Comparison of ENCODE assay signal across 20 cellular contexts in the genomic region with DNA sequence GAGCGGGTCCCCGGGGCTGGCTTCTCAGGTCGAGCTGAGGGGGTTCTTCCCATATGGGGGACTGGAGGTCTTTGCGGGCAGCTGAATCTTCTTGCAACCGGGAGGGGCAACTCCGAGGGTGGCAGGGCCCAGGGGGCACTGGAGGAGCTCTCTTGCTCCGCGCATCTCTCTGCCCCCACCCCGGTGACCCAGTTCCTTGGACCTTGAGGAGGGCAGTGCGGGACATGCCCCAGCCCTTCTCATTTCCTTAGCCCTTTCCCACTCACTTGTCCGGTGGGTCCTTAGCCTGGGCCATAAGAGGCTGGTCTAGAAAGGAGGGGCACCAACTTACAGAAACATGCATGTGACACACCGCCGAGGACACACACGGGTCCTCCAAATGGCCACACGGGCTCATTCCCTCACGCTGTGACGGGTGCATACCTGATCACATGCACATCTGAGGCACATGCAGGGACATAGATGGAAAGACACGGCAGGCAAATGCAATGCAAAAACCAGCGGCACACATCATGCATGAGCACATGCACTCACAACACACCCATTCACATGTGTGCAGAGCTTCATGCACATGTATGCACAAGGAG. TPM values are rescaled to one million over a fixed set of nuclear protein-coding genes. Genes with fewer than 3 reads are reported as not detected.
DNase-seq lines count a peak whose midpoint lies in the region; ATAC-seq and TF ChIP-seq lines count a peak whose summit lies in the region.
"Had no signal": no experiment of that assay in that cellular context is flagged by ENCODE, and none has a peak within 500 bp of the region (broad histone marks: within the 10 kb centered on the region; RNA-seq: fewer than 3 reads in every experiment).

No MANE protein-coding gene starts in this region.

- H3K9me2 ChIP-seq in OCI-LY1 (ENCODE audit: low read depth, low read length), result no peaks in the 10 kb centered on the region

- H3K27ac ChIP-seq in left ventricle myocardium inferior (replicated peaks), result no peak overlapping the region
- H3K27ac ChIP-seq in OCI-LY1 (ENCODE audit: low read depth, low read length, poor library complexity, severe bottlenecking), result no peak overlapping the region
- H3K27ac ChIP-seq in body of pancreas, result no peak overlapping the region
- H3K27ac ChIP-seq: ascending aorta had no signal

- H3K27ac Mint-ChIP-seq in chondrocyte (ENCODE audit: unreplicated experiment) (no peak overlapping the region), type B pancreatic cell (no peak overlapping the region)
- H3K27ac Mint-ChIP-seq in activated T-helper 17 cell treated with anti-CD3 and anti-CD28 coated beads, Interleukin-2, amount 50 U/mL, for 72 hours, result no peak overlapping the region
- H3K27ac Mint-ChIP-seq: activated naive CD4-positive, alpha-beta T cell treated with anti-CD3 and anti-CD28 coated beads, Interleukin-2, amount 50 U/mL, for 72 hours; activated T-cell treated with anti-CD3 and anti-CD28 coated beads, Interleukin-2, amount 50 U/mL, for 72 hours; endodermal cell; memory B cell had no signal

- intact Hi-C loops in left ventricle myocardium inferior (cut with micrococcal nuclease), result no loop called here
- intact Hi-C loops in left ventricle myocardium superior (cut with micrococcal nuclease), result no loop called here
- intact Hi-C loops in body of pancreas (cut with DNase I), result no loop called here

- ATAC-seq in left ventricle myocardium superior (no peak), body of pancreas (no peak)
- ATAC-seq in activated T-helper 17 cell treated with anti-CD3 and anti-CD28 coated beads, Interleukin-2, amount 50 U/mL, for 72 hours (replicated peaks), result no peak

- H3K9me3 ChIP-seq in left ventricle myocardium inferior (replicated peaks), result no peaks in the 10 kb centered on the region
- no peaks in the 10 kb centered on the region for H3K9me3 ChIP-seq in OCI-LY1 (ENCODE audit: low read length)
- H3K9me3 ChIP-seq in body of pancreas, result no peaks in the 10 kb centered on the region
- H3K9me3 ChIP-seq: ascending aorta had no signal

- TF ChIP-seq CTCF in left ventricle myocardium inferior (IDR thresholded peaks at IDR 0.05; ENCODE audit: borderline replicate concordance) (peak; percentile 7), OCI-LY1 (IDR thresholded peaks at IDR 0.05; ENCODE audit: low read length) (0 out of 2 replicates have a peak, but pooled peaks have one; percentile 2), chondrocyte (IDR thresholded peaks at IDR 0.05) (peak; percentile 56), type B pancreatic cell (conservative IDR thresholded peaks at IDR 0.05) (peak; percentile 2), foreskin fibroblast (IDR thresholded peaks at IDR 0.05; ENCODE audit: low read depth, low read length) (no peak), body of pancreas (IDR thresholded peaks at IDR 0.05) (no peak)

- no peaks in the 10 kb centered on the region for H3K9me3 Mint-ChIP-seq in chondrocyte (ENCODE audit: low read depth)
- H3K9me3 Mint-ChIP-seq in type B pancreatic cell, result no peaks in the 10 kb centered on the region
- H3K9me3 Mint-ChIP-seq in activated T-helper 17 cell treated with anti-CD3 and anti-CD28 coated beads, Interleukin-2, amount 50 U/mL, for 72 hours, result no peaks in the 10 kb centered on the region
- H3K9me3 Mint-ChIP-seq: activated naive CD4-positive, alpha-beta T cell treated with anti-CD3 and anti-CD28 coated beads, Interleukin-2, amount 50 U/mL, for 72 hours; activated T-cell treated with anti-CD3 and anti-CD28 coated beads, Interleukin-2, amount 50 U/mL, for 72 hours; endodermal cell; memory B cell; T-cell had no signal

- H3K27me3 ChIP-seq in left ventricle myocardium inferior (ENCODE audit: low read depth), result peaks cover 85% of the 10 kb centered on the region
- H3K27me3 ChIP-seq in OCI-LY1 (ENCODE audit: insufficient read depth, low read length), result peaks cover 8% of the 10 kb centered on the region
- peaks cover 0 to 14% of the 10 kb centered on the region in 2 donors for H3K27me3 ChIP-seq in body of pancreas
- H3K27me3 ChIP-seq: ascending aorta had no signal

- H3K27me3 Mint-ChIP-seq in chondrocyte (ENCODE audit: low read depth) (peaks cover 42% of the 10 kb centered on the region), type B pancreatic cell (peaks cover 70% of the 10 kb centered on the region)
- H3K27me3 Mint-ChIP-seq in activated T-helper 17 cell treated with anti-CD3 and anti-CD28 coated beads, Interleukin-2, amount 50 U/mL, for 72 hours, result peaks cover 68% of the 10 kb centered on the region

- TF ChIP-seq POLR2A in body of pancreas (IDR thresholded peaks at IDR 0.05), result no peak

- H3K36me3 Mint-ChIP-seq in chondrocyte (ENCODE audit: low read depth) (no peaks in the 10 kb centered on the region), type B pancreatic cell (no peaks in the 10 kb centered on the region)
- no peaks in the 10 kb centered on the region for H3K36me3 Mint-ChIP-seq in activated T-helper 17 cell treated with anti-CD3 and anti-CD28 coated beads, Interleukin-2, amount 50 U/mL, for 72 hours (ENCODE audit: low read depth)
- H3K36me3 Mint-ChIP-seq: T-cell had no signal

- no peaks in the 10 kb centered on the region for H4K20me1 ChIP-seq in OCI-LY1 (ENCODE audit: insufficient read depth, low read length)

- no peak overlapping the region for H3K4me2 ChIP-seq in OCI-LY1 (ENCODE audit: low read length)

- H3K4me1 Mint-ChIP-seq in chondrocyte (ENCODE audit: low read depth) (no peaks in the 10 kb centered on the region), type B pancreatic cell (ENCODE audit: unreplicated experiment) (peaks cover 14% of the 10 kb centered on the region)
- no peaks in the 10 kb centered on the region for H3K4me1 Mint-ChIP-seq in activated T-helper 17 cell treated with anti-CD3 and anti-CD28 coated beads, Interleukin-2, amount 50 U/mL, for 72 hours

- no peak overlapping the region for H2AFZ ChIP-seq in OCI-LY1 (ENCODE audit: low read length)

- DNase-seq in left ventricle myocardium inferior (no peak), left ventricle myocardium superior (no peak), chondrocyte (ENCODE audit: low spot score) (peak; percentile 49), type B pancreatic cell (ENCODE audit: extremely low spot score, unreplicated experiment) (no peak), foreskin fibroblast (no peak), body of pancreas (no peak)
- DNase-seq: NCI-H1417 treated with DMSO at 0.1 percent for 48 hours, SIG-M5 had no signal

- 30 to 40% methylated on average over 18 to 19 of the region's 19 CpGs for WGBS in body of pancreas, 2 donors

- H3K79me2 ChIP-seq in OCI-LY1 (ENCODE audit: insufficient read depth, low read length), result no peaks in the 10 kb centered on the region

- no peaks in the 10 kb centered on the region for H3F3A ChIP-seq in OCI-LY1 (ENCODE audit: insufficient read depth, low read length)

- H3K36me3 ChIP-seq in left ventricle myocardium inferior, result no peaks in the 10 kb centered on the region
- H3K36me3 ChIP-seq in OCI-LY1 (ENCODE audit: insufficient read depth, low read length), result no peaks in the 10 kb centered on the region
- no peaks in the 10 kb centered on the region for H3K36me3 ChIP-seq in body of pancreas (replicated peaks in 1 of 2; ENCODE audit: insufficient read depth in 1 of 2, low read depth in 2 of 2)
- H3K36me3 ChIP-seq: ascending aorta had no signal

- H3K4me1 ChIP-seq in left ventricle myocardium inferior (peaks cover 18% of the 10 kb centered on the region), OCI-LY1 (ENCODE audit: insufficient read depth, low read length, severe bottlenecking) (no peaks in the 10 kb centered on the region), body of pancreas (peaks cover 14% of the 10 kb centered on the region)

- H3K4me3 Mint-ChIP-seq in chondrocyte (ENCODE audit: unreplicated experiment), result no peak overlapping the region
- H3K4me3 Mint-ChIP-seq in type B pancreatic cell, result no peak overlapping the region
- no peak overlapping the region for H3K4me3 Mint-ChIP-seq in activated T-helper 17 cell treated with anti-CD3 and anti-CD28 coated beads, Interleukin-2, amount 50 U/mL, for 72 hours
- H3K4me3 Mint-ChIP-seq: endodermal cell, memory B cell, T-cell had no signal

- H3K9ac ChIP-seq in OCI-LY1 (ENCODE audit: low read length), result no peak overlapping the region

- H3K4me3 ChIP-seq in left ventricle myocardium inferior, result no peak overlapping the region
- no peak overlapping the region for H3K4me3 ChIP-seq in OCI-LY1 (ENCODE audit: low read depth, low read length, poor library complexity, severe bottlenecking)
- no peak overlapping the region for H3K4me3 ChIP-seq in foreskin fibroblast (ENCODE audit: low read depth in 1 of 2, low read length in 2 of 2)
- no peak overlapping the region for H3K4me3 ChIP-seq in body of pancreas

RNA-seq across cellular contexts. Expression of a gene that starts 0.6 kb away (rescaled TPM):
- total RNA-seq in left ventricle myocardium inferior (not detected), left ventricle myocardium superior (not detected), chondrocyte (0.54 TPM in 1 of 3 replicates, not detected in the others), type B pancreatic cell (ENCODE audit: low replicate concordance) (1.0 and 2.0 TPM in 2 replicates), body of pancreas (not detected)
- total RNA-seq in activated T-helper 17 cell treated with anti-CD3 and anti-CD28 coated beads, Interleukin-2, amount 50 U/mL, for 72 hours, result under 1 TPM in 1 of 2 donors, not detected in 1; 0.98 TPM
- total RNA-seq: activated CD8-positive, alpha-beta memory T cell treated with anti-CD3 and anti-CD28 coated beads for 36 hours; ascending aorta; kidney epithelial cell; osteoblast; PC-3 had no signal

RNA-seq across cellular contexts. Expression of a gene that starts 14.3 kb away (rescaled TPM):
- total RNA-seq in left ventricle myocardium inferior (14.2 TPM), left ventricle myocardium superior (6.7 TPM), chondrocyte (14.6 to 23.7 TPM (median 21.1 TPM) in 3 replicates), type B pancreatic cell (ENCODE audit: low replicate concordance) (42.1 and 129 TPM in 2 replicates), body of pancreas (10 to 100 TPM; 40.2 to 41.2 TPM)
- total RNA-seq in activated T-helper 17 cell treated with anti-CD3 and anti-CD28 coated beads, Interleukin-2, amount 50 U/mL, for 72 hours, result under 1 TPM; 0.37 to 0.80 TPM

RNA-seq across cellular contexts. Expression of a gene that starts 16.2 kb away (rescaled TPM):
- total RNA-seq in left ventricle myocardium inferior (105 TPM), left ventricle myocardium superior (156 TPM), chondrocyte (2.6 to 4.6 TPM (median 4.0 TPM) in 3 replicates), type B pancreatic cell (ENCODE audit: low replicate concordance) (20.0 and 49.9 TPM in 2 replicates), body of pancreas (not detected)
- total RNA-seq in activated T-helper 17 cell treated with anti-CD3 and anti-CD28 coated beads, Interleukin-2, amount 50 U/mL, for 72 hours, result not detected
- total RNA-seq: activated CD8-positive, alpha-beta memory T cell treated with anti-CD3 and anti-CD28 coated beads for 36 hours; activated naive CD4-positive, alpha-beta T cell treated with anti-CD3 and anti-CD28 coated beads, Interleukin-2, amount 50 U/mL, for 72 hours; activated T-cell treated with anti-CD3 and anti-CD28 coated beads, Interleukin-2, amount 50 U/mL, for 72 hours; T-cell had no signal

Comparison
In these comparisons a context has a peak if more than half of its experiments do, and no peak if none do; other contexts are left out.
1. CTCF ChIP-seq: peak in left ventricle myocardium inferior (single experiment), OCI-LY1 (single experiment), chondrocyte (single experiment) and type B pancreatic cell (single experiment); none in foreskin fibroblast (single experiment) and body of pancreas (0 of 7).